ENCODE assay signal across 7 cellular contexts in genomic region chr12:50315803-50316202, GRCh38.
"Had no signal": no experiment of that assay in that cellular context is flagged by ENCODE, and none has a peak within 500 bp of the region (broad histone marks: within the 10 kb centered on the region; RNA-seq: fewer than 3 reads in every experiment).

No MANE protein-coding gene starts in this region.

- H3K4me2 ChIP-seq: GM23338 had no signal

- H3K27ac ChIP-seq: HL-60 had no signal

- ATAC-seq: GM23338, HepG2, K562 had no signal

- H2AFZ ChIP-seq: GM23338 had no signal

- H3K9me3 Mint-ChIP-seq: GM23338, H9 had no signal

- DNase-seq: H9, HCEC 1CT, KG1 had no signal

- H3K4me3 ChIP-seq: GM23338, K562 had no signal

- H3K4me1 Mint-ChIP-seq: GM23338, H9 had no signal

- H3K27ac Mint-ChIP-seq: GM23338, H9 had no signal

- H3K4me3 Mint-ChIP-seq: GM23338, H9 had no signal
